ENCODE assay signal across 9 cellular contexts in genomic region chr4:176377705-176378302, GRCh38. TPM values are rescaled to one million over a fixed set of nuclear protein-coding genes. Genes with fewer than 3 reads are reported as not detected.
A peak's percentile ranks its signal among the peaks of the same experiment; 100 is the strongest.
DNase-seq lines count a peak whose midpoint lies in the region; ATAC-seq, FAIRE-seq and TF ChIP-seq lines count a peak whose summit lies in the region.
"Had no signal": no experiment of that assay in that cellular context is flagged by ENCODE, and none has a peak within 500 bp of the region (broad histone marks: within the 10 kb centered on the region; RNA-seq: fewer than 3 reads in every experiment).

No MANE protein-coding gene starts in this region.

- TF ChIP-seq CTCF in DOHH2 (IDR thresholded peaks at IDR 0.05; ENCODE audit: low read depth, low read length, poor library complexity, severe bottlenecking) (peak; percentile 55), kidney (IDR thresholded peaks at IDR 0.05; ENCODE audit: borderline replicate concordance, extremely low read depth, insufficient read depth) (peak; percentile 41)

- intact Hi-C loops in kidney (cut with DNase I): loop anchor here (10.0 kb wide), 1 partner anchor 667 kb away; no protein-coding TSS in a partner anchor

- H3F3A ChIP-seq in DOHH2 (ENCODE audit: control insufficient read depth, insufficient read depth): no peaks in the 10 kb centered on the region

- H3K4me2 ChIP-seq in DOHH2 (ENCODE audit: low read length): no peak overlapping the region

- H3K4me3 ChIP-seq in DOHH2 (ENCODE audit: low read length): no peak overlapping the region
- H3K4me3 ChIP-seq in kidney (ENCODE audit: low read length in 2 of 2): no peak overlapping the region

- FAIRE-seq in kidney (lab: Jason Lieb, UNC): peak; percentile 78

- H3K4me1 ChIP-seq in DOHH2 (ENCODE audit: control insufficient read depth, low read length) (no peaks in the 10 kb centered on the region), kidney (ENCODE audit: control insufficient read depth in 1 of 2, insufficient read depth in 1 of 2, low read depth in 1 of 2, low read length in 2 of 2) (no peaks in the 10 kb centered on the region)

- no peaks in the 10 kb centered on the region for H3K9me2 ChIP-seq in DOHH2 (replicated peaks; ENCODE audit: control insufficient read depth, low read length)

- H3K27ac ChIP-seq in DOHH2 (ENCODE audit: low read depth, low read length) (no peak overlapping the region), kidney (ENCODE audit: low read depth in 2 of 2, low read length in 2 of 2) (no peak overlapping the region)

- ATAC-seq in GM19372 (IDR thresholded peaks at IDR 0.05; ENCODE audit: low read depth, unreplicated experiment) (peak; percentile 82), HG03139 (IDR thresholded peaks at IDR 0.05; ENCODE audit: unreplicated experiment) (peak; percentile 82)
- ATAC-seq: naive thymus-derived CD4-positive, alpha-beta T cell had no signal

- no peaks in the 10 kb centered on the region for H3K79me2 ChIP-seq in DOHH2 (ENCODE audit: control insufficient read depth, low read length)

- no peaks in the 10 kb centered on the region for H3K36me3 ChIP-seq in DOHH2 (ENCODE audit: control insufficient read depth, low read length)
- no peaks in the 10 kb centered on the region for H3K36me3 ChIP-seq in kidney (ENCODE audit: control insufficient read depth in 1 of 2, insufficient read depth in 2 of 2, low read length in 2 of 2)

- H4K20me1 ChIP-seq in DOHH2 (ENCODE audit: control insufficient read depth, insufficient read depth, low read depth, low read length): no peaks in the 10 kb centered on the region

- peaks cover 3% of the 10 kb centered on the region; the same call in 1 of the 2 replicates for H3K27me3 ChIP-seq in DOHH2 (ENCODE audit: control insufficient read depth, low read length)

- peak; percentile 81 for DNase-seq in RKO (ENCODE audit: low spot score)
- DNase-seq in kidney: no peak
- no peak for DNase-seq in stimulated activated naive CD4-positive, alpha-beta T cell (lab: John Stamatoyannopoulos, UW)
- DNase-seq in iPS-NIHi11 (ENCODE audit: low spot score): no peak
- DNase-seq in activated CD4-positive, alpha-beta T cell treated with anti-CD3 and anti-CD28 coated beads for 1 hour: no peak

- H3K9me3 ChIP-seq in DOHH2 (ENCODE audit: control insufficient read depth, insufficient read depth, low read length) (no peaks in the 10 kb centered on the region), kidney (ENCODE audit: control insufficient read depth in 1 of 2, low read length in 2 of 2) (no peaks in the 10 kb centered on the region)

- no peak overlapping the region for H3K9ac ChIP-seq in kidney (ENCODE audit: low read length in 2 of 2)

RNA-seq across cellular contexts. Expression of gene SPCS3, which starts 58.0 kb away (rescaled TPM):
- 131 TPM for total RNA-seq in kidney
- polyA plus RNA-seq in kidney (ENCODE audit: insufficient read depth, low read depth, low replicate concordance): 28.7 TPM
